In the genomic region with DNA sequence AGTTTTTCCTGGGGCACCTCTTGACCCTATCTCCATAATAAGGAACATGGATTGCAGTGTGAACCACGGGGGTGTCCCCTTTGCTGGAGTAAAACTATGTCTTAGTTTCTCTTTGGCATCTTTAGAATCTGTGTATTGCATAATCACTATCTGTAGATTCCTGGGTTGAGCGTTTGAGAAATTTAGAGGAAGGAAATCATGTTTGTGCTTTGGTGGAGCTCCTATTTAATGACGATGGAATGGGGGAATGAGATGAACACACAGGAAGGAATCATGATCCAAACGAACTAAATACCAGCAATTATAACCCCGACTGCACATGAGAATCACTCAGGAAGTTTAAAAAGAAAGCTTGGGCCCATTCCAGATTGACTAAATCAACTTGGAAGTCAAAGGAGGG, we compare ENCODE assay signal across 9 cellular contexts. TPM values are rescaled to one million over a fixed set of nuclear protein-coding genes. Genes with fewer than 3 reads are reported as not detected.
DNase-seq lines count a peak whose midpoint lies in the region; ATAC-seq and TF ChIP-seq lines count a peak whose summit lies in the region.
"Had no signal": no experiment of that assay in that cellular context is flagged by ENCODE, and none has a peak within 500 bp of the region (broad histone marks: within the 10 kb centered on the region; RNA-seq: fewer than 3 reads in every experiment).

No MANE protein-coding gene starts in this region.

- TF ChIP-seq CTCF in fibroblast of mammary gland (conservative IDR thresholded peaks at IDR 0.05; ENCODE audit: control insufficient read depth, insufficient read depth, low read depth, low read length) = no peak

- peaks cover 43% of the 10 kb centered on the region for H3K36me3 Mint-ChIP-seq in T-helper 1 cell treated with Interleukin-12 subunit alpha and Interleukin-12 subunit beta and Interleukin-4 antibody, amounts not matched to agents 30 μg/mL and 1 μg/mL, for 36 hours (ENCODE audit: low read depth)
- H3K36me3 Mint-ChIP-seq in stimulated activated effector memory CD8-positive, alpha-beta T cell treated with anti-CD3 and anti-CD28 coated beads, Interleukin-12 subunit alpha, Interleukin-12 subunit beta, amount 100 ng/mL, for 72 hours = peaks cover 96% of the 10 kb centered on the region

- H3K9me3 Mint-ChIP-seq in T-helper 1 cell treated with Interleukin-12 subunit alpha and Interleukin-12 subunit beta and Interleukin-4 antibody, amounts not matched to agents 30 μg/mL and 1 μg/mL, for 36 hours = no peaks in the 10 kb centered on the region
- H3K9me3 Mint-ChIP-seq in stimulated activated effector memory CD8-positive, alpha-beta T cell treated with anti-CD3 and anti-CD28 coated beads, Interleukin-12 subunit alpha, Interleukin-12 subunit beta, amount 100 ng/mL, for 72 hours = no peaks in the 10 kb centered on the region

- H3K4me1 Mint-ChIP-seq in T-helper 1 cell treated with Interleukin-12 subunit alpha and Interleukin-12 subunit beta and Interleukin-4 antibody, amounts not matched to agents 30 μg/mL and 1 μg/mL, for 36 hours (ENCODE audit: low read depth) = peaks cover 51% of the 10 kb centered on the region
- H3K4me1 Mint-ChIP-seq in stimulated activated effector memory CD8-positive, alpha-beta T cell treated with anti-CD3 and anti-CD28 coated beads, Interleukin-12 subunit alpha, Interleukin-12 subunit beta, amount 100 ng/mL, for 72 hours = peaks cover 73% of the 10 kb centered on the region

- peak overlapping the region; percentile 15 for H3K4me3 Mint-ChIP-seq in T-helper 1 cell treated with Interleukin-12 subunit alpha and Interleukin-12 subunit beta and Interleukin-4 antibody, amounts not matched to agents 30 μg/mL and 1 μg/mL, for 36 hours
- H3K4me3 Mint-ChIP-seq in stimulated activated effector memory CD8-positive, alpha-beta T cell treated with anti-CD3 and anti-CD28 coated beads, Interleukin-12 subunit alpha, Interleukin-12 subunit beta, amount 100 ng/mL, for 72 hours = peak overlapping the region; percentile 12

- H3K27me3 Mint-ChIP-seq in T-helper 1 cell treated with Interleukin-12 subunit alpha and Interleukin-12 subunit beta and Interleukin-4 antibody, amounts not matched to agents 30 μg/mL and 1 μg/mL, for 36 hours (ENCODE audit: low read depth) = no peaks in the 10 kb centered on the region

- no peak for ATAC-seq in stimulated activated effector memory CD8-positive, alpha-beta T cell treated with anti-CD3 and anti-CD28 coated beads, Interleukin-12 subunit alpha, Interleukin-12 subunit beta, amount 100 ng/mL, for 72 hours
- ATAC-seq in HG03097 (IDR thresholded peaks at IDR 0.05; ENCODE audit: low FRiP score, unreplicated experiment) = no peak
- no peak for ATAC-seq in HG03280 (IDR thresholded peaks at IDR 0.05; ENCODE audit: unreplicated experiment)
- ATAC-seq: A549 had no signal

- no peak overlapping the region for H3K4me3 ChIP-seq in fibroblast of mammary gland (ENCODE audit: control insufficient read depth, low read depth, low read length)
- H3K4me3 ChIP-seq: A549 had no signal

- peak overlapping the region; percentile 21 for H3K27ac Mint-ChIP-seq in T-helper 1 cell treated with Interleukin-12 subunit alpha and Interleukin-12 subunit beta and Interleukin-4 antibody, amounts not matched to agents 30 μg/mL and 1 μg/mL, for 36 hours
- peak overlapping the region; percentile 97 for H3K27ac Mint-ChIP-seq in stimulated activated effector memory CD8-positive, alpha-beta T cell treated with anti-CD3 and anti-CD28 coated beads, Interleukin-12 subunit alpha, Interleukin-12 subunit beta, amount 100 ng/mL, for 72 hours

- DNase-seq in T-helper 1 cell (no peak), RPMI7951 (ENCODE audit: low read depth) (peak; percentile 33), fibroblast of mammary gland (ENCODE audit: low read depth) (peak; percentile 92), NCI-H774 (lab: John Stamatoyannopoulos, UW) (no peak)
- no peak for DNase-seq in stimulated activated effector memory CD8-positive, alpha-beta T cell treated with anti-CD3 and anti-CD28 coated beads, Interleukin-12 subunit alpha, Interleukin-12 subunit beta, amount 100 ng/mL, for 72 hours (ENCODE audit: low spot score in 2 of 2)

RNA-seq across cellular contexts. Expression of gene MYG1, which starts 1.3 kb away (rescaled TPM):
- 55.9 and 60.0 TPM in 2 replicates for total RNA-seq in RPMI7951 (2014; rRNA removed; shearing (Covaris generic))

RNA-seq across cellular contexts. Expression of gene PFDN5, which starts 2.8 kb away (rescaled TPM):
- 480 and 497 TPM in 2 replicates for total RNA-seq in RPMI7951 (2014; rRNA removed; shearing (Covaris generic))

RNA-seq across cellular contexts. Expression of gene AAAS, which starts 23.3 kb away (rescaled TPM):
- total RNA-seq in RPMI7951 (2014; rRNA removed; shearing (Covaris generic)) = 43.9 and 56.0 TPM in 2 replicates

RNA-seq across cellular contexts. Expression of gene ESPL1, which starts 30.1 kb away (rescaled TPM):
- 11.3 and 12.6 TPM in 2 replicates for total RNA-seq in RPMI7951 (2014; rRNA removed; shearing (Covaris generic))

RNA-seq across cellular contexts. Expression of gene SP7, which starts 38.0 kb away (rescaled TPM):
- total RNA-seq in RPMI7951 (2014; rRNA removed; shearing (Covaris generic)) = not detected in 2 replicates

Comparison
In these comparisons a context has a peak if more than half of its experiments do, and no peak if none do; other contexts are left out.
1. DNase-seq: peak in RPMI7951 (single experiment) and fibroblast of mammary gland (single experiment); none in T-helper 1 cell (0 of 5), stimulated activated effector memory CD8-positive, alpha-beta T cell treated with anti-CD3 and anti-CD28 coated beads, Interleukin-12 subunit alpha, Interleukin-12 subunit beta, amount 100 ng/mL, for 72 hours (0 of 2) and NCI-H774 (single experiment).